In genomic region chr9:135492886-135493669, GRCh38 we compare ENCODE assay signal across 28 cellular contexts. TPM values are rescaled to one million over a fixed set of nuclear protein-coding genes. Genes with fewer than 3 reads are reported as not detected.
DNase-seq lines count a peak whose midpoint lies in the region; ATAC-seq, FAIRE-seq and TF ChIP-seq lines count a peak whose summit lies in the region.
"Had no signal": no experiment of that assay in that cellular context is flagged by ENCODE, and none has a peak within 500 bp of the region (broad histone marks: within the 10 kb centered on the region; RNA-seq: fewer than 3 reads in every experiment).

No MANE protein-coding gene starts in this region.

- in situ Hi-C loops in HepG2 (cut with HindIII; ENCODE audit: extremely low pct_ligation_motif_present, low pct_unique_long_range_greater_than_20kb) (no loop called here), GM13976 (cut with MboI; ENCODE audit: low sequenced_read_pairs, unreplicated experiment) (no loop called here)

- CTCF ChIA-PET in HepG2 (lab: Yijun Ruan, JAX; ENCODE audit: low intra/inter-chr PET ratio, low total read pairs) = no interaction called here

- no peaks in the 10 kb centered on the region for H3K9me3 ChIP-seq in RWPE2 (ENCODE audit: severe bottlenecking)
- no peaks in the 10 kb centered on the region for H3K9me3 ChIP-seq in HepG2 (ENCODE audit: low read length)
- no peaks in the 10 kb centered on the region for H3K9me3 ChIP-seq in sigmoid colon

- TF ChIP-seq RAD21 in HepG2 (CRISPR knock-in tag; IDR thresholded peaks at IDR 0.05) = no peak

- H3K4me2 ChIP-seq in HepG2 (ENCODE audit: low read depth, low read length) = no peak overlapping the region
- H3K4me2 ChIP-seq: PC-9 had no signal

- H3K9ac ChIP-seq in HepG2 (ENCODE audit: insufficient read depth, low read depth, low read length) = no peak overlapping the region
- H3K9ac ChIP-seq: GM23248 had no signal

- H3K36me3 ChIP-seq in RWPE2 (ENCODE audit: low read depth) (peaks cover 10% of the 10 kb centered on the region), HepG2 (replicated peaks in 1 of 2; ENCODE audit: control insufficient read depth in 1 of 2, insufficient read depth in 2 of 2, low read length in 2 of 2) (peaks cover 0 to 5% of the 10 kb centered on the region in 2 experiments; a peak in 2 of 5 replicates), sigmoid colon (peaks cover 0 to 16% (median 0%) of the 10 kb centered on the region in 4 donors)

- no peak overlapping the region for H3K27ac ChIP-seq in RWPE2 (ENCODE audit: poor library complexity, severe bottlenecking)
- H3K27ac ChIP-seq in HepG2 (ENCODE audit: extremely low read length, insufficient read depth, low read length) = no peak overlapping the region
- H3K27ac ChIP-seq in sigmoid colon = no peak overlapping the region
- H3K27ac ChIP-seq: GM23248, PC-9 had no signal

- H3K9me3 Mint-ChIP-seq in activated T-cell treated with anti-CD3 and anti-CD28 coated beads, Interleukin-2, amount 50 U/mL, for 24 hours = no peaks in the 10 kb centered on the region
- H3K9me3 Mint-ChIP-seq: CD4-positive, alpha-beta memory T cell; H9; HFFc6 had no signal

- DNase-seq in NCI-H1105 (lab: John Stamatoyannopoulos, UW) (peak; percentile 44), RWPE2 (ENCODE audit: low spot score) (peak; percentile 52), HepG2 (ENCODE audit: low spot score) (no peak), sigmoid colon (peak; percentile 27), GM13976 (ENCODE audit: low spot score) (no peak), NCI-H524 (lab: John Stamatoyannopoulos, UW) (no peak)
- no peak for DNase-seq in activated T-cell treated with anti-CD3 and anti-CD28 coated beads, Interleukin-2, amount 50 U/mL, for 24 hours
- DNase-seq: C1 segment of cervical spinal cord; CD4-positive, alpha-beta memory T cell; COR-L47; GM23248; H9; HFFc6; KG1; MM.1S; NCI-H1436 treated with DMSO at 0.1 percent for 48 hours; NCI-H1930; NCI-H446 treated with DMSO at 0.1 percent for 48 hours; NCI-H526 treated with DMSO at 0.1 percent for 48 hours; PC-9; RPMI8226; SHP77 had no signal

- H3K4me3 Mint-ChIP-seq in activated T-cell treated with anti-CD3 and anti-CD28 coated beads, Interleukin-2, amount 50 U/mL, for 24 hours = no peak overlapping the region
- H3K4me3 Mint-ChIP-seq: CD4-positive, alpha-beta memory T cell; H9; HFFc6 had no signal

- no peak overlapping the region for H3K27ac Mint-ChIP-seq in activated T-cell treated with anti-CD3 and anti-CD28 coated beads, Interleukin-2, amount 50 U/mL, for 24 hours
- H3K27ac Mint-ChIP-seq: HFFc6 had no signal

- H4K20me1 ChIP-seq in HepG2 (ENCODE audit: insufficient read depth, low read length) = no peaks in the 10 kb centered on the region

- H3K4me1 ChIP-seq in RWPE2 (ENCODE audit: insufficient read depth, poor library complexity, severe bottlenecking) (no peaks in the 10 kb centered on the region), HepG2 (ENCODE audit: insufficient read depth, low read length) (peaks cover 43% of the 10 kb centered on the region), sigmoid colon (no peaks in the 10 kb centered on the region)

- no peak for TF ChIP-seq EP300 in HepG2 (IDR thresholded peaks at IDR 0.05; ENCODE audit: low read depth in 2 of 2, low read length in 2 of 2)
- TF ChIP-seq EP300 in HepG2 (CRISPR knock-in tag; IDR thresholded peaks at IDR 0.05; ENCODE audit: borderline replicate concordance) = no peak
- TF ChIP-seq EP300 in sigmoid colon (IDR thresholded peaks at IDR 0.05) = no peak

- WGBS in HepG2 (ENCODE audit: low lambda C conversion rate) = 98% methylated on average over 21 of the region's 27 CpGs
- WGBS in sigmoid colon, 2 donors = 90 to 96% methylated on average over 27 of the region's 27 CpGs

- FAIRE-seq in HepG2 (lab: Jason Lieb, UNC) = no peak
- FAIRE-seq: G401.6, GM12878 had no signal

- no peaks in the 10 kb centered on the region for H3K4me1 Mint-ChIP-seq in activated T-cell treated with anti-CD3 and anti-CD28 coated beads, Interleukin-2, amount 50 U/mL, for 24 hours (ENCODE audit: low read depth)
- H3K4me1 Mint-ChIP-seq: CD4-positive, alpha-beta memory T cell had no signal

- no peak for TF ChIP-seq CTCF in RWPE2 (IDR thresholded peaks at IDR 0.05; ENCODE audit: poor library complexity, severe bottlenecking)
- no peak for TF ChIP-seq CTCF in HepG2 (CRISPR knock-in tag; IDR thresholded peaks at IDR 0.05)
- no peak for TF ChIP-seq CTCF in sigmoid colon (IDR thresholded peaks at IDR 0.05)
- no peak for TF ChIP-seq CTCF in GM13976 (IDR thresholded peaks at IDR 0.05; ENCODE audit: borderline replicate concordance, control extremely low read depth, extremely low read depth, insufficient read depth, missing control alignments)

- peaks cover 15% of the 10 kb centered on the region for H3K27me3 Mint-ChIP-seq in activated T-cell treated with anti-CD3 and anti-CD28 coated beads, Interleukin-2, amount 50 U/mL, for 24 hours

- no peak for TF ChIP-seq POLR2A in HepG2 (IDR thresholded peaks at IDR 0.05; ENCODE audit: insufficient read depth in 1 of 2, low read depth in 2 of 2, low read length in 2 of 2)
- TF ChIP-seq POLR2A in sigmoid colon (IDR thresholded peaks at IDR 0.05) = no peak

- H3K36me3 Mint-ChIP-seq in activated T-cell treated with anti-CD3 and anti-CD28 coated beads, Interleukin-2, amount 50 U/mL, for 24 hours (ENCODE audit: low read depth) = no peaks in the 10 kb centered on the region
- H3K36me3 Mint-ChIP-seq: CD4-positive, alpha-beta memory T cell had no signal

- no peaks in the 10 kb centered on the region for H3K27me3 ChIP-seq in RWPE2 (ENCODE audit: insufficient read depth, poor library complexity, severe bottlenecking)
- H3K27me3 ChIP-seq in HepG2 (ENCODE audit: control insufficient read depth in 1 of 2, insufficient read depth in 2 of 2, low read length in 2 of 2) = no peaks in the 10 kb centered on the region
- no peaks in the 10 kb centered on the region for H3K27me3 ChIP-seq in sigmoid colon

- H2AFZ ChIP-seq in HepG2 (ENCODE audit: low read length) = no peak overlapping the region
- H2AFZ ChIP-seq: GM23248, PC-9 had no signal

- ATAC-seq in RWPE2 (ENCODE audit: low read depth) (no peak), HepG2 (no peak), GM18517 (IDR thresholded peaks at IDR 0.05; ENCODE audit: unreplicated experiment) (no peak)
- ATAC-seq: GM12878 had no signal

- intact Hi-C loops in HepG2 (cut with micrococcal nuclease; ENCODE audit: unreplicated experiment) (no loop called here), sigmoid colon (cut with DNase I) (no loop called here)

- H3K4me3 ChIP-seq in RWPE2 (ENCODE audit: severe bottlenecking) (no peak overlapping the region), HepG2 (replicated peaks in 1 of 3; ENCODE audit: insufficient read depth in 1 of 3, low read depth in 2 of 3, low read length in 3 of 3) (no peak overlapping the region), sigmoid colon (no peak overlapping the region)
- H3K4me3 ChIP-seq: GM12878, GM23248, PC-9 had no signal

- H3K79me2 ChIP-seq in HepG2 (ENCODE audit: insufficient read depth, low read length) = no peaks in the 10 kb centered on the region

- BruUV-seq in HepG2 (replicated peaks; lab: Mats Ljungman, UMichigan) = no TSS peak

- POLR2A ChIA-PET in HepG2 (lab: Yijun Ruan, JAX) = no interaction called here

RNA-seq across cellular contexts. Expression of gene MRPS2, which starts 7.4 kb away (rescaled TPM):
- total RNA-seq in HepG2 (2016; rRNA removed; fragmentation: Illumina TruSeq; extraction: Trizol) = 44.4 and 48.6 TPM in 2 replicates
- 19.9 and 20.2 TPM in 2 replicates for total RNA-seq in HepG2 (2016; cell fraction: cytosol; rRNA removed; fragmentation: Illumina TruSeq; extraction: Trizol; ENCODE audit: low read depth)
- 40.6 and 44.3 TPM in 2 replicates for total RNA-seq in HepG2 (2016; cell fraction: insoluble cytoplasmic fraction; rRNA removed; fragmentation: Illumina TruSeq; extraction: Trizol)
- 30.5 and 35.9 TPM in 2 replicates for total RNA-seq in HepG2 (2016; cell fraction: membrane; rRNA removed; fragmentation: Illumina TruSeq; extraction: Trizol)
- total RNA-seq in HepG2 (2016; cell fraction: nucleus; rRNA removed; fragmentation: Illumina TruSeq; extraction: Trizol) = 22.9 and 23.3 TPM in 2 replicates
- polyA plus RNA-seq in HepG2 (2011; rRNA removed) = 86.7 and 98.3 TPM in 2 replicates
- polyA plus RNA-seq in HepG2 (2011; cell fraction: cytosol; rRNA removed) = 166 and 225 TPM in 2 replicates
- polyA plus RNA-seq in HepG2 (2011; cell fraction: nucleus; rRNA removed) = 93.0 and 109 TPM in 2 replicates
- polyA plus RNA-seq in HepG2 (2012) = 38.2 and 39.9 TPM in 2 replicates
- 37.0 and 38.5 TPM in 2 replicates for polyA plus RNA-seq in HepG2 (2016; cell fraction: cytosol; fragmentation: Illumina TruSeq; extraction: Trizol; ENCODE audit: low read depth)
- 94.0 and 109 TPM in 2 replicates for polyA plus RNA-seq in HepG2 (2016; cell fraction: insoluble cytoplasmic fraction; fragmentation: Illumina TruSeq; extraction: Trizol; ENCODE audit: low read depth)
- 51.5 and 52.2 TPM in 2 replicates for polyA plus RNA-seq in HepG2 (2016; cell fraction: membrane; fragmentation: Illumina TruSeq; extraction: Trizol; ENCODE audit: low read depth)
- 74.0 and 74.3 TPM in 2 replicates for polyA plus RNA-seq in HepG2 (2016; cell fraction: nucleus; fragmentation: Illumina TruSeq; extraction: Trizol; ENCODE audit: insufficient read depth, low read depth)
- polyA minus RNA-seq in HepG2 (2011; rRNA and poly(A)+ RNA removed; ENCODE audit: low replicate concordance) = 204 and 352 TPM in 2 replicates
- polyA minus RNA-seq in HepG2 (2011; cell fraction: cytosol; rRNA and poly(A)+ RNA removed) = 57.7 TPM in 2 replicates
- polyA minus RNA-seq in HepG2 (2011; cell fraction: nucleus; rRNA and poly(A)+ RNA removed) = 16.6 and 19.0 TPM in 2 replicates
- 10 to 100 TPM; 30.0 to 38.0 (median 36.4) TPM for total RNA-seq in sigmoid colon
- polyA plus RNA-seq in sigmoid colon = 10 to 100 TPM; 36.5 to 61.6 (median 37.8) TPM

RNA-seq across cellular contexts. Expression of gene PPP1R26, which starts 13.5 kb away (rescaled TPM):
- total RNA-seq in HepG2 (2016; rRNA removed; fragmentation: Illumina TruSeq; extraction: Trizol) = 7.1 and 11.6 TPM in 2 replicates
- 2.2 TPM in 2 replicates for total RNA-seq in HepG2 (2016; cell fraction: cytosol; rRNA removed; fragmentation: Illumina TruSeq; extraction: Trizol; ENCODE audit: low read depth)
- 5.6 and 11.2 TPM in 2 replicates for total RNA-seq in HepG2 (2016; cell fraction: insoluble cytoplasmic fraction; rRNA removed; fragmentation: Illumina TruSeq; extraction: Trizol)
- 3.7 and 4.4 TPM in 2 replicates for total RNA-seq in HepG2 (2016; cell fraction: membrane; rRNA removed; fragmentation: Illumina TruSeq; extraction: Trizol)
- total RNA-seq in HepG2 (2016; cell fraction: nucleus; rRNA removed; fragmentation: Illumina TruSeq; extraction: Trizol) = 11.3 and 13.5 TPM in 2 replicates
- 8.6 and 11.9 TPM in 2 replicates for polyA plus RNA-seq in HepG2 (2011; rRNA removed)
- polyA plus RNA-seq in HepG2 (2011; cell fraction: cytosol; rRNA removed) = 9.5 and 10.6 TPM in 2 replicates
- 33.5 and 35.4 TPM in 2 replicates for polyA plus RNA-seq in HepG2 (2011; cell fraction: nucleus; rRNA removed)
- polyA plus RNA-seq in HepG2 (2012) = 9.5 and 12.9 TPM in 2 replicates
- 1.8 and 2.4 TPM in 2 replicates for polyA plus RNA-seq in HepG2 (2016; cell fraction: cytosol; fragmentation: Illumina TruSeq; extraction: Trizol; ENCODE audit: low read depth)
- 5.1 and 7.5 TPM in 2 replicates for polyA plus RNA-seq in HepG2 (2016; cell fraction: insoluble cytoplasmic fraction; fragmentation: Illumina TruSeq; extraction: Trizol; ENCODE audit: low read depth)
- polyA plus RNA-seq in HepG2 (2016; cell fraction: membrane; fragmentation: Illumina TruSeq; extraction: Trizol; ENCODE audit: low read depth) = 3.0 and 3.1 TPM in 2 replicates
- 19.4 and 20.2 TPM in 2 replicates for polyA plus RNA-seq in HepG2 (2016; cell fraction: nucleus; fragmentation: Illumina TruSeq; extraction: Trizol; ENCODE audit: insufficient read depth, low read depth)
- 11.9 and 22.1 TPM in 2 replicates for polyA minus RNA-seq in HepG2 (2011; rRNA and poly(A)+ RNA removed; ENCODE audit: low replicate concordance)
- polyA minus RNA-seq in HepG2 (2011; cell fraction: cytosol; rRNA and poly(A)+ RNA removed) = 9.1 and 9.9 TPM in 2 replicates
- polyA minus RNA-seq in HepG2 (2011; cell fraction: nucleus; rRNA and poly(A)+ RNA removed) = 9.7 and 9.9 TPM in 2 replicates
- total RNA-seq in sigmoid colon = 10 to 100 TPM in 1 of 4 donors, 1 to 10 TPM in 3; 8.8 to 12.7 (median 9.8) TPM
- 10 to 100 TPM in 1 of 3 donors, 1 to 10 TPM in 2; 4.8 to 10.9 (median 5.3) TPM for polyA plus RNA-seq in sigmoid colon

RNA-seq across cellular contexts. Expression of gene LCN1, which starts 28.2 kb away (rescaled TPM):
- total RNA-seq in HepG2 (2016; rRNA removed; fragmentation: Illumina TruSeq; extraction: Trizol) (not detected in 2 replicates), sigmoid colon (not detected)
- not detected in 2 replicates for total RNA-seq in HepG2 (2016; cell fraction: cytosol; rRNA removed; fragmentation: Illumina TruSeq; extraction: Trizol; ENCODE audit: low read depth)
- total RNA-seq in HepG2 (2016; cell fraction: insoluble cytoplasmic fraction; rRNA removed; fragmentation: Illumina TruSeq; extraction: Trizol) = not detected in 2 replicates
- total RNA-seq in HepG2 (2016; cell fraction: membrane; rRNA removed; fragmentation: Illumina TruSeq; extraction: Trizol) = not detected in 2 replicates
- total RNA-seq in HepG2 (2016; cell fraction: nucleus; rRNA removed; fragmentation: Illumina TruSeq; extraction: Trizol) = not detected in 2 replicates
- polyA plus RNA-seq in HepG2 (2011; rRNA removed) (not detected in 2 replicates), sigmoid colon (under 1 TPM in 1 of 3 donors, not detected in 2; 0.10 TPM)
- polyA plus RNA-seq in HepG2 (2011; cell fraction: cytosol; rRNA removed) = 0.09 TPM in 1 of 2 replicates, not detected in the other
- not detected in 2 replicates for polyA plus RNA-seq in HepG2 (2011; cell fraction: nucleus; rRNA removed)
- polyA plus RNA-seq in HepG2 (2012) = not detected in 2 replicates
- not detected in 2 replicates for polyA plus RNA-seq in HepG2 (2016; cell fraction: cytosol; fragmentation: Illumina TruSeq; extraction: Trizol; ENCODE audit: low read depth)
- polyA plus RNA-seq in HepG2 (2016; cell fraction: insoluble cytoplasmic fraction; fragmentation: Illumina TruSeq; extraction: Trizol; ENCODE audit: low read depth) = not detected in 2 replicates
- polyA plus RNA-seq in HepG2 (2016; cell fraction: membrane; fragmentation: Illumina TruSeq; extraction: Trizol; ENCODE audit: low read depth) = not detected in 2 replicates
- polyA plus RNA-seq in HepG2 (2016; cell fraction: nucleus; fragmentation: Illumina TruSeq; extraction: Trizol; ENCODE audit: insufficient read depth, low read depth) = not detected in 2 replicates
- polyA minus RNA-seq in HepG2 (2011; rRNA and poly(A)+ RNA removed; ENCODE audit: low replicate concordance) = not detected in 2 replicates
- polyA minus RNA-seq in HepG2 (2011; cell fraction: cytosol; rRNA and poly(A)+ RNA removed) = not detected in 2 replicates
- polyA minus RNA-seq in HepG2 (2011; cell fraction: nucleus; rRNA and poly(A)+ RNA removed) = not detected in 2 replicates
- total RNA-seq: A673; CD4-positive, alpha-beta memory T cell; GM12878; GM23248; H9; HT1080; PC-9; SK-MEL-5 had no signal
- polyA plus RNA-seq: CD4-positive, alpha-beta memory T cell; GM12878; GM23248 had no signal

RNA-seq across cellular contexts. Expression of gene OBP2A, which starts 52.8 kb away (rescaled TPM):
- total RNA-seq in HepG2 (2016; rRNA removed; fragmentation: Illumina TruSeq; extraction: Trizol) (not detected in 2 replicates), sigmoid colon (not detected)
- total RNA-seq in HepG2 (2016; cell fraction: cytosol; rRNA removed; fragmentation: Illumina TruSeq; extraction: Trizol; ENCODE audit: low read depth) = not detected in 2 replicates
- total RNA-seq in HepG2 (2016; cell fraction: insoluble cytoplasmic fraction; rRNA removed; fragmentation: Illumina TruSeq; extraction: Trizol) = not detected in 2 replicates
- total RNA-seq in HepG2 (2016; cell fraction: membrane; rRNA removed; fragmentation: Illumina TruSeq; extraction: Trizol) = not detected in 2 replicates
- not detected in 2 replicates for total RNA-seq in HepG2 (2016; cell fraction: nucleus; rRNA removed; fragmentation: Illumina TruSeq; extraction: Trizol)
- polyA plus RNA-seq in HepG2 (2011; rRNA removed) (0.20 and 0.32 TPM in 2 replicates), sigmoid colon (not detected)
- polyA plus RNA-seq in HepG2 (2011; cell fraction: cytosol; rRNA removed) = 0.34 and 0.50 TPM in 2 replicates
- 0.36 and 0.48 TPM in 2 replicates for polyA plus RNA-seq in HepG2 (2011; cell fraction: nucleus; rRNA removed)
- polyA plus RNA-seq in HepG2 (2012) = not detected in 2 replicates
- not detected in 2 replicates for polyA plus RNA-seq in HepG2 (2016; cell fraction: cytosol; fragmentation: Illumina TruSeq; extraction: Trizol; ENCODE audit: low read depth)
- not detected in 2 replicates for polyA plus RNA-seq in HepG2 (2016; cell fraction: insoluble cytoplasmic fraction; fragmentation: Illumina TruSeq; extraction: Trizol; ENCODE audit: low read depth)
- not detected in 2 replicates for polyA plus RNA-seq in HepG2 (2016; cell fraction: membrane; fragmentation: Illumina TruSeq; extraction: Trizol; ENCODE audit: low read depth)
- not detected in 2 replicates for polyA plus RNA-seq in HepG2 (2016; cell fraction: nucleus; fragmentation: Illumina TruSeq; extraction: Trizol; ENCODE audit: insufficient read depth, low read depth)
- not detected in 2 replicates for polyA minus RNA-seq in HepG2 (2011; rRNA and poly(A)+ RNA removed; ENCODE audit: low replicate concordance)
- polyA minus RNA-seq in HepG2 (2011; cell fraction: cytosol; rRNA and poly(A)+ RNA removed) = not detected in 2 replicates
- polyA minus RNA-seq in HepG2 (2011; cell fraction: nucleus; rRNA and poly(A)+ RNA removed) = not detected in 2 replicates
- total RNA-seq: A673; CD4-positive, alpha-beta memory T cell; GM12878; GM23248; H9; HFFc6; PC-9; SK-MEL-5 had no signal
- polyA plus RNA-seq: CD4-positive, alpha-beta memory T cell; GM12878; GM23248 had no signal

Comparison
In these comparisons a context has a peak if more than half of its experiments do, and no peak if none do; other contexts are left out.
1. DNase-seq: peak in NCI-H1105 (single experiment), RWPE2 (single experiment) and sigmoid colon (single experiment); none in HepG2 (single experiment), activated T-cell treated with anti-CD3 and anti-CD28 coated beads, Interleukin-2, amount 50 U/mL, for 24 hours (single experiment), GM13976 (single experiment) and NCI-H524 (0 of 2).